29 cellular contexts compared by ENCODE assay signal in the genomic region with DNA sequence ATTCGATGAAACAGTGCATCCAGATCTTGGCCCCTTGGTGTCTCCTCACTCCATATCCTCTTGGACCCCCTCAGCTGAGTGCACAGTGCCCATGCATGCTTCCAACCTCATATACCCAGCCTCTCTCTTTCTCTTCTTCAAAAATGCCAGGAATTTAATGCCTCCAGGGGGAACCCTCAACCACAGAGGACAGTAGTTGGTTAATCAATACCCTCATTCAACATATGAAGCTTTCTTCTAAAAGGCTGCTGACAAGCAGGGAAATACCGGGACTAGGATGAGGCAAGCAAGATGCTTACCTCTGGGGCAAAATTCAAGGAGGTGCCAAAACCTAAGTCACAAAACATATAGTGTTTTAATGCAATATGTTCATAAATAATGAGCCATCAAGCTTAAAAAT. TPM values are rescaled to one million over a fixed set of nuclear protein-coding genes. Genes with fewer than 3 reads are reported as not detected.
DNase-seq lines count a peak whose midpoint lies in the region; ATAC-seq and TF ChIP-seq lines count a peak whose summit lies in the region.
"Had no signal": no experiment of that assay in that cellular context is flagged by ENCODE, and none has a peak within 500 bp of the region (broad histone marks: within the 10 kb centered on the region; RNA-seq: fewer than 3 reads in every experiment).

No MANE protein-coding gene starts in this region.

- ATAC-seq in WTC11 (peak; percentile 86), HG02840 (IDR thresholded peaks at IDR 0.05; ENCODE audit: low FRiP score, unreplicated experiment) (no peak)
- no peak for ATAC-seq in stimulated activated naive CD8-positive, alpha-beta T cell treated with anti-CD3 and anti-CD28 coated beads, Interleukin-15, Interleukin-2, amounts not matched to agents 100 U/mL and 50 U/mL, for 24 hours
- ATAC-seq: activated CD8-positive, alpha-beta memory T cell treated with anti-CD3 and anti-CD28 coated beads, Interleukin-2, amount 10 ng/mL, durations not matched to agents 7 days and 5 days; left colon; pancreas; PC-3; Right ventricle myocardium inferior; stimulated activated naive B cell treated with anti-CD40 and anti-IgM and Interleukin-4, amounts not matched to agents 10 μg/mL and 1 μg/mL and 100 μg/mL, for 72 hours; T-helper 17 cell had no signal

- DNase-seq in ACHN, result peak; percentile 89
- DNase-seq in H7, result peak; percentile 25
- DNase-seq in WTC11 (ENCODE audit: low spot score), result no peak
- peak; percentile 79 for DNase-seq in kidney glomerular epithelial cell (lab: John Stamatoyannopoulos, UW)
- DNase-seq in HUDEP-2 (lab: John Stamatoyannopoulos, UW; ENCODE audit: unreplicated experiment in 76 of 76), result no peak
- DNase-seq in epidermal melanocyte (ENCODE audit: insufficient read length, low spot score), result no peak
- no peak for DNase-seq in stimulated activated naive CD8-positive, alpha-beta T cell treated with anti-CD3 and anti-CD28 coated beads, Interleukin-15, Interleukin-2, amounts not matched to agents 100 U/mL and 50 U/mL, for 24 hours
- DNase-seq: activated CD4-positive, alpha-beta T cell treated with anti-CD3 and anti-CD28 coated beads, Interleukin-2, amount 50 U/mL, for 4 hours; activated CD8-positive, alpha-beta memory T cell treated with anti-CD3 and anti-CD28 coated beads, Interleukin-2, amount 10 ng/mL, durations not matched to agents 7 days and 5 days; activated gamma-delta T cell treated with Interleukin-2 at 50 U/mL for 16 hours; activated T-cell treated with anti-CD3 and anti-CD28 coated beads, Interleukin-2, amount 50 U/mL, for 48 hours; CD4-positive, CD25-positive, alpha-beta regulatory T cell; left colon; NCI-H2029; NCI-H510A treated with DMSO at 0.1 percent for 48 hours; pancreas; PC-3; stimulated activated naive B cell treated with anti-CD40 and anti-IgM and Interleukin-4, amounts not matched to agents 10 μg/mL and 1 μg/mL and 100 μg/mL, for 72 hours; T-helper 17 cell; upper lobe of left lung had no signal

- peaks cover 6% of the 10 kb centered on the region for H3K4me1 Mint-ChIP-seq in WTC11
- H3K4me1 Mint-ChIP-seq: activated CD8-positive, alpha-beta memory T cell treated with anti-CD3 and anti-CD28 coated beads, Interleukin-2, amount 10 ng/mL, durations not matched to agents 7 days and 5 days; CD4-positive, CD25-positive, alpha-beta regulatory T cell; central memory CD8-positive, alpha-beta T cell; memory B cell; neural crest cell; stimulated activated naive B cell treated with anti-CD40 and anti-IgM and Interleukin-4, amounts not matched to agents 10 μg/mL and 1 μg/mL and 100 μg/mL, for 72 hours; T-helper 17 cell had no signal

- no peaks in the 10 kb centered on the region for H3K36me3 ChIP-seq in H7 (replicated peaks; ENCODE audit: control insufficient read depth, insufficient read depth, low read length)
- H3K36me3 ChIP-seq: pancreas, suprapubic skin, upper lobe of left lung had no signal

- no peak for TF ChIP-seq CTCF in WTC11 (IDR thresholded peaks at IDR 0.05)

- H3K4me3 ChIP-seq in H7 (ENCODE audit: insufficient read depth, low read depth, low read length), result no peak overlapping the region
- H3K4me3 ChIP-seq: pancreas, skin epidermis, suprapubic skin, upper lobe of left lung had no signal

- in situ Hi-C loops in ACHN (cut with HindIII; ENCODE audit: low pct_ligation_motif_present, low pct_unique_long_range_greater_than_20kb, low sequenced_read_pairs), result no loop called here

- no peaks in the 10 kb centered on the region for H3K27me3 ChIP-seq in H7 (ENCODE audit: control insufficient read depth, insufficient read depth, low read length)
- H3K27me3 ChIP-seq: pancreas, suprapubic skin, upper lobe of left lung had no signal

- no peak overlapping the region for H3K27ac Mint-ChIP-seq in WTC11
- H3K27ac Mint-ChIP-seq: activated CD8-positive, alpha-beta memory T cell treated with anti-CD3 and anti-CD28 coated beads, Interleukin-2, amount 10 ng/mL, durations not matched to agents 7 days and 5 days; CD4-positive, CD25-positive, alpha-beta regulatory T cell; dendritic cell treated with granulocyte-macrophage colony-stimulating factor and Interleukin-4, amounts not matched to agents 40 ng/mL and 50 ng/mL, for 4 days; memory B cell; stimulated activated naive B cell treated with anti-CD40 and anti-IgM and Interleukin-4, amounts not matched to agents 10 μg/mL and 1 μg/mL and 100 μg/mL, for 72 hours; T-helper 17 cell had no signal

- no peak overlapping the region for H3K4me3 Mint-ChIP-seq in WTC11
- H3K4me3 Mint-ChIP-seq: activated CD8-positive, alpha-beta memory T cell treated with anti-CD3 and anti-CD28 coated beads, Interleukin-2, amount 10 ng/mL, durations not matched to agents 7 days and 5 days; CD4-positive, CD25-positive, alpha-beta regulatory T cell; central memory CD8-positive, alpha-beta T cell; dendritic cell treated with granulocyte-macrophage colony-stimulating factor and Interleukin-4, amounts not matched to agents 40 ng/mL and 50 ng/mL, for 4 days; memory B cell; neural crest cell; stimulated activated naive B cell treated with anti-CD40 and anti-IgM and Interleukin-4, amounts not matched to agents 10 μg/mL and 1 μg/mL and 100 μg/mL, for 72 hours; T-helper 17 cell had no signal

- POLR2A ChIA-PET in WTC11 (lab: Charles Lee), result no interaction called here

- H3K27me3 Mint-ChIP-seq in WTC11 (ENCODE audit: low read depth), result no peaks in the 10 kb centered on the region; the same call in 1 of the 2 replicates
- H3K27me3 Mint-ChIP-seq: activated CD8-positive, alpha-beta memory T cell treated with anti-CD3 and anti-CD28 coated beads, Interleukin-2, amount 10 ng/mL, durations not matched to agents 7 days and 5 days; CD4-positive, CD25-positive, alpha-beta regulatory T cell; central memory CD8-positive, alpha-beta T cell; dendritic cell treated with granulocyte-macrophage colony-stimulating factor and Interleukin-4, amounts not matched to agents 40 ng/mL and 50 ng/mL, for 4 days; T-helper 17 cell had no signal

- H3K36me3 Mint-ChIP-seq in WTC11, result no peaks in the 10 kb centered on the region
- H3K36me3 Mint-ChIP-seq: activated CD8-positive, alpha-beta memory T cell treated with anti-CD3 and anti-CD28 coated beads, Interleukin-2, amount 10 ng/mL, durations not matched to agents 7 days and 5 days; CD4-positive, CD25-positive, alpha-beta regulatory T cell; memory B cell; stimulated activated naive B cell treated with anti-CD40 and anti-IgM and Interleukin-4, amounts not matched to agents 10 μg/mL and 1 μg/mL and 100 μg/mL, for 72 hours had no signal

- no peaks in the 10 kb centered on the region for H3K9me3 Mint-ChIP-seq in WTC11
- H3K9me3 Mint-ChIP-seq: central memory CD8-positive, alpha-beta T cell; dendritic cell treated with granulocyte-macrophage colony-stimulating factor and Interleukin-4, amounts not matched to agents 40 ng/mL and 50 ng/mL, for 4 days; memory B cell; neural crest cell; stimulated activated naive B cell treated with anti-CD40 and anti-IgM and Interleukin-4, amounts not matched to agents 10 μg/mL and 1 μg/mL and 100 μg/mL, for 72 hours had no signal

- CTCF ChIA-PET in WTC11 (lab: Charles Lee), result interaction anchor here (1.7 to 2.0 kb wide), 2 partner anchors 72 to 82 kb away, joined by 5 to 6 read pairs; no protein-coding TSS in a partner anchor

TF ChIP-seq in WTC11, 78 proteins besides CTCF, POLR2A, EP300 and RAD21 (continues in another document):
- TF ChIP-seq, protein P1, sequence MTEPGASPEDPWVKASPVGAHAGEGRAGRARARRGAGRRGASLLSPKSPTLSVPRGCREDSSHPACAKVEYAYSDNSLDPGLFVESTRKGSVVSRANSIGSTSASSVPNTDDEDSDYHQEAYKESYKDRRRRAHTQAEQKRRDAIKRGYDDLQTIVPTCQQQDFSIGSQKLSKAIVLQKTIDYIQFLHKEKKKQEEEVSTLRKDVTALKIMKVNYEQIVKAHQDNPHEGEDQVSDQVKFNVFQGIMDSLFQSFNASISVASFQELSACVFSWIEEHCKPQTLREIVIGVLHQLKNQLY (CRISPR knock-in tag; IDR thresholded peaks at IDR 0.05), result no peak
- TF ChIP-seq TP53 (CRISPR knock-in tag; IDR thresholded peaks at IDR 0.05) (no peak), TEAD1 (CRISPR knock-in tag; IDR thresholded peaks at IDR 0.05) (no peak)
- TF ChIP-seq, protein P2, sequence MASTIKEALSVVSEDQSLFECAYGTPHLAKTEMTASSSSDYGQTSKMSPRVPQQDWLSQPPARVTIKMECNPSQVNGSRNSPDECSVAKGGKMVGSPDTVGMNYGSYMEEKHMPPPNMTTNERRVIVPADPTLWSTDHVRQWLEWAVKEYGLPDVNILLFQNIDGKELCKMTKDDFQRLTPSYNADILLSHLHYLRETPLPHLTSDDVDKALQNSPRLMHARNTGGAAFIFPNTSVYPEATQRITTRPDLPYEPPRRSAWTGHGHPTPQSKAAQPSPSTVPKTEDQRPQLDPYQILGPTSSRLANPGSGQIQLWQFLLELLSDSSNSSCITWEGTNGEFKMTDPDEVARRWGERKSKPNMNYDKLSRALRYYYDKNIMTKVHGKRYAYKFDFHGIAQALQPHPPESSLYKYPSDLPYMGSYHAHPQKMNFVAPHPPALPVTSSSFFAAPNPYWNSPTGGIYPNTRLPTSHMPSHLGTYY (CRISPR knock-in tag; IDR thresholded peaks at IDR 0.05), result no peak
- TF ChIP-seq, protein P3, sequence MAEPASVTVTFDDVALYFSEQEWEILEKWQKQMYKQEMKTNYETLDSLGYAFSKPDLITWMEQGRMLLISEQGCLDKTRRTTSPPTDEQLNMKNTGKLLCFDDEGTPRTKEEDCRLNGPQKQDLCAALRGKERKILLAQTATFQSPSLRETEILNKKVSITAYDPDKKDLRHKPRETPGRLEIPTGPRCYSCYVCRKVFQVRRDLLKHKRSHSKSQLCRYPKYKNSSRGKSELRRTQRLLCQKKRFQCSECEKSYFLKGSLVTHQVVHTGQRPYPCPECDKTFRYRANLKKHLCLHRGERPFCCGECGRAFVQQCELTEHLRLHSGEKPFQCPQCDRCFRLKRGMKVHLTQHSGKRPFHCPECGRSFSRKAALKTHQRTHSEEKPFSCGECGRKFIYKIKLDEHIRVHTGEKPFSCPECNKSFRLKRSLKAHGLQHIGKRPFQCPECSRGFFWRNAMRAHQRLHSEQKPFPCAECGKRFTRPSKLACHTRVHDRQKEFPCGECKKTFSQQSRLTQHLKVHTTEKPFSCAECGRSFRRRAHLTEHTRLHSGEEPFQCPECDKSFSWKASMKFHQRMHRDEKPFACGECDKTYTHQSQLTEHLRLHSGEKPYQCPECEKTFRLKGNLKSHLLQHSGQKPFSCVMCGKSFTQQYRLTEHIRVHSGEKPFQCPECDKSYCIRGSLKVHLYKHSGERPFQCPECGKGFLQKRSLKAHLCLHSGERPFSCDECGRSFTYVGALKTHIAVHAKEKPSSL (CRISPR knock-in tag; conservative IDR thresholded peaks at IDR 0.05), result no peak

RNA-seq across cellular contexts. Expression of a gene that starts 48.1 kb away (rescaled TPM):
- 2.1 and 2.7 TPM in 2 replicates for total RNA-seq in H7 (2014; rRNA removed; shearing (Covaris generic))
- total RNA-seq in WTC11 (2021), result 2.6 to 8.0 TPM (median 7.1 TPM) in 3 replicates
- total RNA-seq: Daoy had no signal

Comparison
In these comparisons a context has a peak if more than half of its experiments do, and no peak if none do; other contexts are left out.
1. DNase-seq: peak in ACHN (single experiment), H7 (single experiment) and kidney glomerular epithelial cell (single experiment); none in WTC11 (single experiment), HUDEP-2 (0 of 76), epidermal melanocyte (single experiment) and stimulated activated naive CD8-positive, alpha-beta T cell treated with anti-CD3 and anti-CD28 coated beads, Interleukin-15, Interleukin-2, amounts not matched to agents 100 U/mL and 50 U/mL, for 24 hours (single experiment).